In the genomic region with DNA sequence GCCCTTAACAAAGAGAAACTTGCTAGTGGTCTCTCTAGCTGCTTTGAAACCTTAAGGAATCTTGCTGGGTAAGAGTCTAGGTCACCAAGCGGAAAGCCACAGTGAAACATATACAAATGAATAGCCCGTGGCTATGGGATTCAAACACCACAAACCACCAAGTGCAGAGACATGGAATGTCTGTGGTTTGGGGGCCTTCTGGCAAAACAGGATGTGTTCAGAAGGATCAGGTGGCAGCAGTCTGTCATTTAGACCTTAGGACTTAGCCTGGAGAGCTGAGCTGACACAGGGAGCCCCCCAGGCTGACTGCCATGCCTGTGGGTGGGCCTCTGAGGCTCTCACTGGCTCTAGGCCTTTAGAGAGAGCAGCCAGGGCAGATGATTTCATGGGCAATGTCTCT, we compare ENCODE assay signal across 1 cellular context.
TF ChIP-seq lines count a peak whose summit lies in the region.

No MANE protein-coding gene starts in this region.

TF ChIP-seq in HCT116, 20 proteins besides CTCF, POLR2A, EP300 and RAD21:
- TF ChIP-seq, protein P1, sequence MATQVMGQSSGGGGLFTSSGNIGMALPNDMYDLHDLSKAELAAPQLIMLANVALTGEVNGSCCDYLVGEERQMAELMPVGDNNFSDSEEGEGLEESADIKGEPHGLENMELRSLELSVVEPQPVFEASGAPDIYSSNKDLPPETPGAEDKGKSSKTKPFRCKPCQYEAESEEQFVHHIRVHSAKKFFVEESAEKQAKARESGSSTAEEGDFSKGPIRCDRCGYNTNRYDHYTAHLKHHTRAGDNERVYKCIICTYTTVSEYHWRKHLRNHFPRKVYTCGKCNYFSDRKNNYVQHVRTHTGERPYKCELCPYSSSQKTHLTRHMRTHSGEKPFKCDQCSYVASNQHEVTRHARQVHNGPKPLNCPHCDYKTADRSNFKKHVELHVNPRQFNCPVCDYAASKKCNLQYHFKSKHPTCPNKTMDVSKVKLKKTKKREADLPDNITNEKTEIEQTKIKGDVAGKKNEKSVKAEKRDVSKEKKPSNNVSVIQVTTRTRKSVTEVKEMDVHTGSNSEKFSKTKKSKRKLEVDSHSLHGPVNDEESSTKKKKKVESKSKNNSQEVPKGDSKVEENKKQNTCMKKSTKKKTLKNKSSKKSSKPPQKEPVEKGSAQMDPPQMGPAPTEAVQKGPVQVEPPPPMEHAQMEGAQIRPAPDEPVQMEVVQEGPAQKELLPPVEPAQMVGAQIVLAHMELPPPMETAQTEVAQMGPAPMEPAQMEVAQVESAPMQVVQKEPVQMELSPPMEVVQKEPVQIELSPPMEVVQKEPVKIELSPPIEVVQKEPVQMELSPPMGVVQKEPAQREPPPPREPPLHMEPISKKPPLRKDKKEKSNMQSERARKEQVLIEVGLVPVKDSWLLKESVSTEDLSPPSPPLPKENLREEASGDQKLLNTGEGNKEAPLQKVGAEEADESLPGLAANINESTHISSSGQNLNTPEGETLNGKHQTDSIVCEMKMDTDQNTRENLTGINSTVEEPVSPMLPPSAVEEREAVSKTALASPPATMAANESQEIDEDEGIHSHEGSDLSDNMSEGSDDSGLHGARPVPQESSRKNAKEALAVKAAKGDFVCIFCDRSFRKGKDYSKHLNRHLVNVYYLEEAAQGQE (IDR thresholded peaks at IDR 0.05; ENCODE audit: low read depth), result no peak
- TF ChIP-seq MAX (IDR thresholded peaks at IDR 0.05), result no peak
- TF ChIP-seq SP1 (IDR thresholded peaks at IDR 0.05; ENCODE audit: low read depth), result no peak
- TF ChIP-seq CBX3 (IDR thresholded peaks at IDR 0.05; ENCODE audit: low read depth), result no peak
- TF ChIP-seq ZNF274 (IDR thresholded peaks at IDR 0.05; ENCODE audit: low read depth, low read length), result no peak
- TF ChIP-seq, protein P2, sequence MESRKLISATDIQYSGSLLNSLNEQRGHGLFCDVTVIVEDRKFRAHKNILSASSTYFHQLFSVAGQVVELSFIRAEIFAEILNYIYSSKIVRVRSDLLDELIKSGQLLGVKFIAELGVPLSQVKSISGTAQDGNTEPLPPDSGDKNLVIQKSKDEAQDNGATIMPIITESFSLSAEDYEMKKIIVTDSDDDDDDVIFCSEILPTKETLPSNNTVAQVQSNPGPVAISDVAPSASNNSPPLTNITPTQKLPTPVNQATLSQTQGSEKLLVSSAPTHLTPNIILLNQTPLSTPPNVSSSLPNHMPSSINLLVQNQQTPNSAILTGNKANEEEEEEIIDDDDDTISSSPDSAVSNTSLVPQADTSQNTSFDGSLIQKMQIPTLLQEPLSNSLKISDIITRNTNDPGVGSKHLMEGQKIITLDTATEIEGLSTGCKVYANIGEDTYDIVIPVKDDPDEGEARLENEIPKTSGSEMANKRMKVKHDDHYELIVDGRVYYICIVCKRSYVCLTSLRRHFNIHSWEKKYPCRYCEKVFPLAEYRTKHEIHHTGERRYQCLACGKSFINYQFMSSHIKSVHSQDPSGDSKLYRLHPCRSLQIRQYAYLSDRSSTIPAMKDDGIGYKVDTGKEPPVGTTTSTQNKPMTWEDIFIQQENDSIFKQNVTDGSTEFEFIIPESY (IDR thresholded peaks at IDR 0.05; ENCODE audit: extremely low read depth, insufficient replicate concordance, low read length), result no peak
